ENCODE assay signal across 12 cellular contexts in the genomic region with DNA sequence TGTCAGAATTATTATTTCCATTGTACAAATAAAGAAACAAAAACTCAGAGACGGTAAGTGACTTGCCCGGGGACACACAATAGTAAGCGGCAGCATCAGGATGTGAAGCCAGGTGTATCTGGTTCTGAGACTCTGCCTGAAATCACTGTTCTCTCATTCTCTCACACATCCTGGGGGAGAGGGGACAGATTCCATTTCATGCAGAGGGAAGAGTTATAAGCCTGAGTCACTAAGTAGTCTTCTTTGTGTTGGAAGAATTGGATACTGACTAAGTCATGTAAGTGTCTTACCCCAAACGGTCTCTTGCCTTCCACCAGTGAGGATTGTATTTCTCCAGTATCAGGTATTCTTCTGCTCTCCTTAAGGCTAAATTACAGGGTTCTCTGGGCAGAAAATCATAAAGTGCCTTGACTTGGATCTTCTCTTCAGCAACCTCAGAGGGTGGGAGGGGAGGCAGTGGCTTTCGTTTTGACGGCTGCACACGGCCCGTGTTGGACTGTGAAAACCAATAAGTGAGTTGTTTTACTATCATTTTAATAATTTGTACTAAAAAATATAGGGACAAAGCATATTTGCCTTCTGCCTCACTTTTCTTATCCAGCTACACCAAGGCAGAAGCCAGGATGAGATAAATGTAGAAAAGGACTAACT. TPM values are rescaled to one million over a fixed set of nuclear protein-coding genes. Genes with fewer than 3 reads are reported as not detected.
DNase-seq lines count a peak whose midpoint lies in the region; ATAC-seq lines count a peak whose summit lies in the region.
"Had no signal": no experiment of that assay in that cellular context is flagged by ENCODE, and none has a peak within 500 bp of the region (broad histone marks: within the 10 kb centered on the region; RNA-seq: fewer than 3 reads in every experiment).

No MANE protein-coding gene starts in this region.

- no peaks in the 10 kb centered on the region for H3K27me3 ChIP-seq in CD4-positive, CD25-positive, alpha-beta regulatory T cell (ENCODE audit: control insufficient read depth, insufficient read depth, low read length)
- no peaks in the 10 kb centered on the region for H3K27me3 ChIP-seq in mononuclear cell (ENCODE audit: insufficient read depth, low read length)

- H3K36me3 Mint-ChIP-seq in CD4-positive, CD25-positive, alpha-beta regulatory T cell: peaks cover 33% of the 10 kb centered on the region

- H3K4me1 ChIP-seq in CD4-positive, CD25-positive, alpha-beta regulatory T cell (ENCODE audit: control insufficient read depth, insufficient read depth, low read length, poor library complexity, severe bottlenecking): peaks cover 8% of the 10 kb centered on the region
- H3K4me1 ChIP-seq in mononuclear cell (ENCODE audit: insufficient read depth, low read length): peaks cover 7% of the 10 kb centered on the region

- H3K27ac Mint-ChIP-seq in CD4-positive, CD25-positive, alpha-beta regulatory T cell: peak overlapping the region; percentile 42 to 75 (median 57)

- H3K27ac ChIP-seq in CD4-positive, CD25-positive, alpha-beta regulatory T cell (ENCODE audit: insufficient read depth, low read length, poor library complexity, severe bottlenecking): no peak overlapping the region

- no peak for ATAC-seq in CD4-positive, CD25-positive, alpha-beta regulatory T cell (ENCODE audit: low read depth in 2 of 2)
- ATAC-seq in HG03442 (IDR thresholded peaks at IDR 0.05; ENCODE audit: unreplicated experiment) (no peak), HG02623 (IDR thresholded peaks at IDR 0.05; ENCODE audit: unreplicated experiment) (no peak), GM21576 (IDR thresholded peaks at IDR 0.05; ENCODE audit: unreplicated experiment) (no peak)

- H3K4me1 Mint-ChIP-seq in CD4-positive, CD25-positive, alpha-beta regulatory T cell: peaks cover 10 to 62% (median 38%) of the 10 kb centered on the region in 4 donors

- peaks cover 50% of the 10 kb centered on the region for H3K36me3 ChIP-seq in CD4-positive, CD25-positive, alpha-beta regulatory T cell (ENCODE audit: control insufficient read depth, insufficient read depth, low read length)

- no peaks in the 10 kb centered on the region for H3K27me3 Mint-ChIP-seq in CD4-positive, CD25-positive, alpha-beta regulatory T cell

- no peaks in the 10 kb centered on the region for H3K9me3 Mint-ChIP-seq in CD4-positive, CD25-positive, alpha-beta regulatory T cell

- DNase-seq in CD4-positive, CD25-positive, alpha-beta regulatory T cell: no peak
- DNase-seq in HT1080 (ENCODE audit: low read depth): peak; percentile 66
- DNase-seq in astrocyte of the hippocampus (ENCODE audit: low read depth, low spot score): peak; percentile 45
- no peak for DNase-seq in stimulated activated CD4-positive, alpha-beta T cell treated with anti-CD3 and anti-CD28 coated beads, Interleukin-2, amount 100 ng/mL, for 48 hours
- DNase-seq: activated CD4-positive, alpha-beta T cell treated with anti-CD3 and anti-CD28 coated beads, Interleukin-2, amount 50 U/mL, for 4 hours; anterior cingulate cortex; NCI-H1436 treated with DMSO at 0.1 percent for 48 hours; NCI-H82 had no signal

- peak overlapping the region in 1 of 4 donors; percentile 59 for H3K4me3 Mint-ChIP-seq in CD4-positive, CD25-positive, alpha-beta regulatory T cell

- no peaks in the 10 kb centered on the region for H3K9me3 ChIP-seq in CD4-positive, CD25-positive, alpha-beta regulatory T cell (ENCODE audit: control insufficient read depth in 2 of 2, low read length in 2 of 2)
- no peaks in the 10 kb centered on the region for H3K9me3 ChIP-seq in mononuclear cell (ENCODE audit: low read depth, low read length)

- peak overlapping the region; percentile 10 for H3K4me3 ChIP-seq in CD4-positive, CD25-positive, alpha-beta regulatory T cell (ENCODE audit: low read depth, low read length)
- peak overlapping the region; percentile 27 for H3K4me3 ChIP-seq in mononuclear cell (ENCODE audit: low read length)

RNA-seq across cellular contexts. Expression of a gene that starts 21.9 kb away (rescaled TPM):
- 58.0 TPM for total RNA-seq in CD4-positive, CD25-positive, alpha-beta regulatory T cell
- polyA plus RNA-seq in CD4-positive, CD25-positive, alpha-beta regulatory T cell: 10 to 100 TPM; 38.3 to 77.2 (median 62.7) TPM
- 0.06 and 0.07 TPM in 2 replicates for total RNA-seq in HT1080 (2014; rRNA removed; shearing (Covaris generic))
- polyA plus RNA-seq in HT1080 (2015; cell fraction: cytosol; rRNA removed): 0.07 and 0.09 TPM in 2 replicates
- 0.77 TPM in 1 of 2 replicates, not detected in the other for polyA plus RNA-seq in HT1080 (2015; cell fraction: nucleus; rRNA removed)
- 74.9 TPM for total RNA-seq in mononuclear cell

Comparison
In these comparisons a context has a peak if more than half of its experiments do, and no peak if none do; other contexts are left out.
1. DNase-seq: peak in HT1080 (single experiment) and astrocyte of the hippocampus (single experiment); none in CD4-positive, CD25-positive, alpha-beta regulatory T cell (0 of 3) and stimulated activated CD4-positive, alpha-beta T cell treated with anti-CD3 and anti-CD28 coated beads, Interleukin-2, amount 100 ng/mL, for 48 hours (0 of 2).
2. RNA of a gene that starts 21.9 kb away (total RNA-seq): 74.9 TPM in mononuclear cell (single experiment) and 58.0 TPM in CD4-positive, CD25-positive, alpha-beta regulatory T cell (single experiment); 0.06 to 0.07 TPM in HT1080; every median in the first group is over 10 times any median in the second.